16 cellular contexts compared by ENCODE assay signal in genomic region chr3:135927170-135927569, GRCh38. TPM values are rescaled to one million over a fixed set of nuclear protein-coding genes. Genes with fewer than 3 reads are reported as not detected.
DNase-seq lines count a peak whose midpoint lies in the region; ATAC-seq, FAIRE-seq and TF ChIP-seq lines count a peak whose summit lies in the region.
"Had no signal": no experiment of that assay in that cellular context is flagged by ENCODE, and none has a peak within 500 bp of the region (broad histone marks: within the 10 kb centered on the region; RNA-seq: fewer than 3 reads in every experiment).

No MANE protein-coding gene starts in this region.

- no peak overlapping the region for H3K9ac ChIP-seq in keratinocyte (ENCODE audit: control insufficient read depth, extremely low read depth, insufficient read depth, low read length)

- no peak for ATAC-seq in activated T-cell treated with anti-CD3 and anti-CD28 coated beads, Interleukin-2, amount 50 U/mL, for 72 hours (replicated peaks in 1 of 2)
- no peak for ATAC-seq in GM19035 (IDR thresholded peaks at IDR 0.05; ENCODE audit: unreplicated experiment)
- ATAC-seq: activated CD8-positive, alpha-beta memory T cell treated with anti-CD3 and anti-CD28 coated beads, Interleukin-2, amount 10 ng/mL, durations not matched to agents 7 days and 5 days; gastroesophageal sphincter; naive thymus-derived CD4-positive, alpha-beta T cell had no signal

- POLR2A ChIA-PET in MCF 10A (lab: Yijun Ruan, JAX): interaction anchor here (0.9 to 3.2 kb wide), 11 partner anchors 10 to 324 kb away, joined by 3 to 32 read pairs (median 3); partner anchors contain the start of genes PCCB and PPP2R3A

- no TSS peak for BruUV-seq in MCF 10A (replicated peaks; lab: Mats Ljungman, UMichigan)

- H3K36me3 ChIP-seq in keratinocyte (ENCODE audit: control insufficient read depth in 2 of 2, extremely low read depth in 1 of 2, insufficient read depth in 2 of 2, low read length in 2 of 2): no peaks in the 10 kb centered on the region
- H3K36me3 ChIP-seq: gastroesophageal sphincter had no signal

- peaks cover 7% of the 10 kb centered on the region for H3K9me3 Mint-ChIP-seq in MCF 10A (ENCODE audit: unreplicated experiment)
- no peaks in the 10 kb centered on the region for H3K9me3 Mint-ChIP-seq in activated T-cell treated with anti-CD3 and anti-CD28 coated beads, Interleukin-2, amount 50 U/mL, for 72 hours
- H3K9me3 Mint-ChIP-seq in activated T-helper 1 cell treated with anti-CD3 and anti-CD28 coated beads, Interleukin-12 subunit alpha, Interleukin-12 subunit beta, Interleukin-2, Interleukin-4 antibody, amounts not matched to agents 30 ng/mL and 10 ng/mL and 1 ng/mL, durations not matched to agents 14 hours and 24 hours and 36 hours: no peaks in the 10 kb centered on the region
- H3K9me3 Mint-ChIP-seq: activated B cell treated with CpG ODN at 0.5 μM for 24 hours had no signal

- peaks cover 50% of the 10 kb centered on the region for H3K4me1 Mint-ChIP-seq in MCF 10A (ENCODE audit: insufficient read depth, unreplicated experiment)
- no peaks in the 10 kb centered on the region for H3K4me1 Mint-ChIP-seq in activated T-cell treated with anti-CD3 and anti-CD28 coated beads, Interleukin-2, amount 50 U/mL, for 72 hours (ENCODE audit: low read depth)
- no peaks in the 10 kb centered on the region for H3K4me1 Mint-ChIP-seq in activated T-helper 1 cell treated with anti-CD3 and anti-CD28 coated beads, Interleukin-12 subunit alpha, Interleukin-12 subunit beta, Interleukin-2, Interleukin-4 antibody, amounts not matched to agents 30 ng/mL and 10 ng/mL and 1 ng/mL, durations not matched to agents 14 hours and 24 hours and 36 hours (ENCODE audit: low read depth)
- H3K4me1 Mint-ChIP-seq: activated B cell treated with CpG ODN at 0.5 μM for 24 hours; activated CD8-positive, alpha-beta memory T cell treated with anti-CD3 and anti-CD28 coated beads, Interleukin-2, amount 10 ng/mL, durations not matched to agents 7 days and 5 days; B cell; naive thymus-derived CD4-positive, alpha-beta T cell had no signal

- peak overlapping the region; percentile 18 for H3K4me2 ChIP-seq in keratinocyte (ENCODE audit: control insufficient read depth, extremely low read depth, insufficient read depth, low read depth, low read length)

- dilution Hi-C loops in keratinocyte (cut with MboI; ENCODE audit: extremely low pct_ligation_motif_present, low sequenced_read_pairs): no loop called here

- H3K9me3 ChIP-seq in keratinocyte (ENCODE audit: control insufficient read depth, low read depth, low read length): no peaks in the 10 kb centered on the region
- H3K9me3 ChIP-seq: gastroesophageal sphincter had no signal

- FAIRE-seq in keratinocyte (lab: Jason Lieb, UNC): peak; percentile 99

- H3K4me1 ChIP-seq in keratinocyte (ENCODE audit: control insufficient read depth, extremely low read depth, insufficient read depth, low read length): peaks cover 27% of the 10 kb centered on the region

- intact Hi-C loops in MCF 10A (cut with micrococcal nuclease): no loop called here
- intact Hi-C loops in activated T-helper 1 cell treated with anti-CD3 and anti-CD28 coated beads, Interleukin-12 subunit alpha, Interleukin-12 subunit beta, Interleukin-2, Interleukin-4 antibody, amounts not matched to agents 30 ng/mL and 10 ng/mL and 1 ng/mL, durations not matched to agents 14 hours and 24 hours and 36 hours (cut with micrococcal nuclease): no loop called here

- H3K27ac ChIP-seq in keratinocyte (ENCODE audit: control insufficient read depth, insufficient read depth, low read length): peak overlapping the region; percentile 19
- H3K27ac ChIP-seq: gastroesophageal sphincter had no signal

- H4K20me1 ChIP-seq in keratinocyte (ENCODE audit: control insufficient read depth, extremely low read depth, insufficient read depth, low read length): no peaks in the 10 kb centered on the region

- CTCF ChIA-PET in MCF 10A (lab: Yijun Ruan, JAX): interaction anchor here (0.7 to 3.7 kb wide), 4 partner anchors 9 to 115 kb away, joined by 3 to 14 read pairs (median 6); no protein-coding TSS in a partner anchor

- peaks cover 21% of the 10 kb centered on the region for H3K36me3 Mint-ChIP-seq in MCF 10A (ENCODE audit: insufficient read depth, unreplicated experiment)
- H3K36me3 Mint-ChIP-seq in activated T-cell treated with anti-CD3 and anti-CD28 coated beads, Interleukin-2, amount 50 U/mL, for 72 hours (ENCODE audit: insufficient read depth in 2 of 2): no peaks in the 10 kb centered on the region
- no peaks in the 10 kb centered on the region for H3K36me3 Mint-ChIP-seq in activated T-helper 1 cell treated with anti-CD3 and anti-CD28 coated beads, Interleukin-12 subunit alpha, Interleukin-12 subunit beta, Interleukin-2, Interleukin-4 antibody, amounts not matched to agents 30 ng/mL and 10 ng/mL and 1 ng/mL, durations not matched to agents 14 hours and 24 hours and 36 hours (ENCODE audit: low read depth)
- H3K36me3 Mint-ChIP-seq: activated CD8-positive, alpha-beta memory T cell treated with anti-CD3 and anti-CD28 coated beads, Interleukin-2, amount 10 ng/mL, durations not matched to agents 7 days and 5 days; naive thymus-derived CD4-positive, alpha-beta T cell had no signal

- H3K27me3 Mint-ChIP-seq in MCF 10A (ENCODE audit: insufficient read depth, unreplicated experiment): no peaks in the 10 kb centered on the region
- H3K27me3 Mint-ChIP-seq in activated T-cell treated with anti-CD3 and anti-CD28 coated beads, Interleukin-2, amount 50 U/mL, for 72 hours (ENCODE audit: low read depth): no peaks in the 10 kb centered on the region
- H3K27me3 Mint-ChIP-seq in activated T-helper 1 cell treated with anti-CD3 and anti-CD28 coated beads, Interleukin-12 subunit alpha, Interleukin-12 subunit beta, Interleukin-2, Interleukin-4 antibody, amounts not matched to agents 30 ng/mL and 10 ng/mL and 1 ng/mL, durations not matched to agents 14 hours and 24 hours and 36 hours (ENCODE audit: insufficient read depth): peaks cover 4% of the 10 kb centered on the region
- H3K27me3 Mint-ChIP-seq: activated CD8-positive, alpha-beta memory T cell treated with anti-CD3 and anti-CD28 coated beads, Interleukin-2, amount 10 ng/mL, durations not matched to agents 7 days and 5 days had no signal

- H3K4me3 ChIP-seq in keratinocyte (ENCODE audit: control insufficient read depth in 2 of 3, extremely low read depth in 1 of 3, insufficient read depth in 2 of 3, low read depth in 1 of 3, low read length in 3 of 3): no peak overlapping the region
- H3K4me3 ChIP-seq: gastroesophageal sphincter had no signal

- H3K27ac Mint-ChIP-seq in MCF 10A (ENCODE audit: low read depth, unreplicated experiment): peak overlapping the region; percentile 85
- H3K27ac Mint-ChIP-seq in activated T-cell treated with anti-CD3 and anti-CD28 coated beads, Interleukin-2, amount 50 U/mL, for 72 hours: no peak overlapping the region
- H3K27ac Mint-ChIP-seq in activated T-helper 1 cell treated with anti-CD3 and anti-CD28 coated beads, Interleukin-12 subunit alpha, Interleukin-12 subunit beta, Interleukin-2, Interleukin-4 antibody, amounts not matched to agents 30 ng/mL and 10 ng/mL and 1 ng/mL, durations not matched to agents 14 hours and 24 hours and 36 hours: no peak overlapping the region
- H3K27ac Mint-ChIP-seq: activated B cell treated with CpG ODN at 0.5 μM for 24 hours; activated CD8-positive, alpha-beta memory T cell treated with anti-CD3 and anti-CD28 coated beads, Interleukin-2, amount 10 ng/mL, durations not matched to agents 7 days and 5 days; B cell; naive thymus-derived CD4-positive, alpha-beta T cell had no signal

- no peak for TF ChIP-seq CTCF in MCF 10A (IDR thresholded peaks at IDR 0.05; ENCODE audit: unreplicated experiment)
- no peak for TF ChIP-seq CTCF in keratinocyte (optimal IDR thresholded peaks at IDR 0.05 in 1 of 3, IDR thresholded peaks at IDR 0.05 in 1 of 3, conservative IDR thresholded peaks at IDR 0.05 in 1 of 3; ENCODE audit: extremely low read depth in 1 of 3, insufficient read depth in 2 of 3, low read length in 3 of 3)

- H2AFZ ChIP-seq in keratinocyte (ENCODE audit: control insufficient read depth, low read length): peak overlapping the region; percentile 8

- H3K9me1 ChIP-seq in keratinocyte (ENCODE audit: control insufficient read depth, extremely low read depth, insufficient read depth, low read length): no peaks in the 10 kb centered on the region

- no peaks in the 10 kb centered on the region for H3K27me3 ChIP-seq in keratinocyte (ENCODE audit: control insufficient read depth, extremely low read depth, insufficient read depth, low read length)
- H3K27me3 ChIP-seq: gastroesophageal sphincter had no signal

- H3K4me3 Mint-ChIP-seq in MCF 10A (ENCODE audit: unreplicated experiment): peak overlapping the region; percentile 5
- no peak overlapping the region for H3K4me3 Mint-ChIP-seq in activated T-cell treated with anti-CD3 and anti-CD28 coated beads, Interleukin-2, amount 50 U/mL, for 72 hours
- no peak overlapping the region for H3K4me3 Mint-ChIP-seq in activated T-helper 1 cell treated with anti-CD3 and anti-CD28 coated beads, Interleukin-12 subunit alpha, Interleukin-12 subunit beta, Interleukin-2, Interleukin-4 antibody, amounts not matched to agents 30 ng/mL and 10 ng/mL and 1 ng/mL, durations not matched to agents 14 hours and 24 hours and 36 hours
- H3K4me3 Mint-ChIP-seq: activated B cell treated with CpG ODN at 0.5 μM for 24 hours; activated CD8-positive, alpha-beta memory T cell treated with anti-CD3 and anti-CD28 coated beads, Interleukin-2, amount 10 ng/mL, durations not matched to agents 7 days and 5 days; B cell; naive thymus-derived CD4-positive, alpha-beta T cell had no signal

- DNase-seq in EH (ENCODE audit: low read depth) (peak; percentile 90), LHCN-M2 (ENCODE audit: low read depth) (peak; percentile 3), MCF 10A (ENCODE audit: unreplicated experiment) (peak; percentile 93), keratinocyte (ENCODE audit: low read depth, low spot score) (peak; percentile 95)
- DNase-seq in activated T-cell treated with anti-CD3 and anti-CD28 coated beads, Interleukin-2, amount 50 U/mL, for 72 hours: no peak
- DNase-seq in activated T-helper 1 cell treated with anti-CD3 and anti-CD28 coated beads, Interleukin-12 subunit alpha, Interleukin-12 subunit beta, Interleukin-2, Interleukin-4 antibody, amounts not matched to agents 30 ng/mL and 10 ng/mL and 1 ng/mL, durations not matched to agents 14 hours and 24 hours and 36 hours (ENCODE audit: low spot score): no peak
- DNase-seq in NK-92 treated with Interleukin-12 subunit alpha and Interleukin-12 subunit beta, amount 100 ng/mL, for 24 hours (lab: John Stamatoyannopoulos, UW): no peak
- DNase-seq: activated B cell treated with CpG ODN at 0.5 μM for 24 hours; activated CD8-positive, alpha-beta memory T cell treated with anti-CD3 and anti-CD28 coated beads, Interleukin-2, amount 10 ng/mL, durations not matched to agents 7 days and 5 days; activated gamma-delta T cell treated with Interleukin-2 at 50 U/mL for 16 hours; naive thymus-derived CD4-positive, alpha-beta T cell; NCI-H187 had no signal

- H3K79me2 ChIP-seq in keratinocyte (ENCODE audit: control insufficient read depth, insufficient read depth, low read length): no peaks in the 10 kb centered on the region

RNA-seq across cellular contexts. Expression of gene PPP2R3A, which starts 38.4 kb away (rescaled TPM):
- total RNA-seq in LHCN-M2 (2014; rRNA removed): 15.3 and 16.4 TPM in 2 replicates
- 6.7 TPM for polyA plus RNA-seq in LHCN-M2 (2012)
- total RNA-seq in MCF 10A (2022): 7.1 and 7.5 TPM in 2 replicates
- polyA plus RNA-seq in keratinocyte: 10.3 to 11.8 TPM (median 11.1 TPM) in 3 replicates
- polyA plus RNA-seq in keratinocyte (2011; ENCODE audit: low read depth): 8.8 TPM
- 5.2 and 9.6 TPM in 2 replicates for polyA plus RNA-seq in keratinocyte (2011; cell fraction: cytosol; rRNA removed)
- polyA plus RNA-seq in keratinocyte (2011; cell fraction: nucleus; rRNA removed): 10.3 and 10.9 TPM in 2 replicates
- polyA plus RNA-seq in keratinocyte (2012; ENCODE audit: low replicate concordance): 6.7 and 10.7 TPM in 2 replicates
- polyA minus RNA-seq in keratinocyte: 17.9 to 30.8 TPM (median 22.1 TPM) in 3 replicates
- 9.0 TPM for polyA minus RNA-seq in keratinocyte (2011; cell fraction: cytosol; rRNA and poly(A)+ RNA removed)
- polyA minus RNA-seq in keratinocyte (2011; cell fraction: nucleus; rRNA and poly(A)+ RNA removed): 14.4 and 29.9 TPM in 2 replicates
- under 1 TPM; 0.49 to 0.53 TPM for total RNA-seq in activated T-cell treated with anti-CD3 and anti-CD28 coated beads, Interleukin-2, amount 50 U/mL, for 72 hours
- 0.15 TPM in 1 of 2 replicates, not detected in the other for total RNA-seq in activated T-helper 1 cell treated with anti-CD3 and anti-CD28 coated beads, Interleukin-12 subunit alpha, Interleukin-12 subunit beta, Interleukin-2, Interleukin-4 antibody, amounts not matched to agents 30 ng/mL and 10 ng/mL and 1 ng/mL, durations not matched to agents 14 hours and 24 hours and 36 hours
- total RNA-seq: T-helper 1 cell treated with Interleukin-12 subunit alpha and Interleukin-12 subunit beta and Interleukin-4 antibody, amounts not matched to agents 30 ng/mL and 1 ng/mL, for 36 hours had no signal

Comparison
In these comparisons a context has a peak if more than half of its experiments do, and no peak if none do; other contexts are left out.
1. DNase-seq: peak in EH (single experiment), LHCN-M2 (single experiment), MCF 10A (single experiment) and keratinocyte (single experiment); none in activated T-cell treated with anti-CD3 and anti-CD28 coated beads, Interleukin-2, amount 50 U/mL, for 72 hours (0 of 2), activated T-helper 1 cell treated with anti-CD3 and anti-CD28 coated beads, Interleukin-12 subunit alpha, Interleukin-12 subunit beta, Interleukin-2, Interleukin-4 antibody, amounts not matched to agents 30 ng/mL and 10 ng/mL and 1 ng/mL, durations not matched to agents 14 hours and 24 hours and 36 hours (single experiment) and NK-92 treated with Interleukin-12 subunit alpha and Interleukin-12 subunit beta, amount 100 ng/mL, for 24 hours (single experiment).